9 cellular contexts compared by ENCODE assay signal in the genomic region with DNA sequence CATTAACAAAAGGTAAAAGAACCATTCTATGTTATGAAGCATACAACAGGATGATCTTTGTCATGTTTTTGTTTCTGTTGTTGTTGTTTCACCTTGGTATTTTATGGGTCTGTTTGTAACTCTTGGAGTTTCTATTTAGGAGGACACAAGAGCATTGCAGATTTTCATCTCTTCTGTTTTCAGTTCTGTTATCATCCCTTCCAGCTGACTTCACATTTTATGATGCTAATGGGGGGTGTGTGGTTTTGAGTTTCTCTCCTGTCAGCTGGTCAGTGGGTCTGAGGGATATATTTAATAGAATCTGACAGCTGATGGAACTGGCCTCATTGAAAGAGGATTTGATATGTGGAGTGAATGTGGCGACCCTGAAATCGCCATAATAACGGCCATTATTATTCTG.
"Had no signal": no experiment of that assay in that cellular context is flagged by ENCODE, and none has a peak within 500 bp of the region (broad histone marks: within the 10 kb centered on the region; RNA-seq: fewer than 3 reads in every experiment).

No MANE protein-coding gene starts in this region.

- FAIRE-seq: HepG2 had no signal

- H3K36me3 Mint-ChIP-seq: IgD-negative memory B cell had no signal

- H3K4me1 Mint-ChIP-seq: IgD-negative memory B cell had no signal

- H3K9me3 ChIP-seq: HAP-1 had no signal

- H3K36me3 ChIP-seq: HAP-1 had no signal

- DNase-seq: GM23248, GOT3, H7, KBM-7 had no signal

- H3K4me3 ChIP-seq: GM23248, HAP-1 had no signal

- H3K27ac ChIP-seq: GM23248, HL-60, KMS-11 had no signal

- H3K27ac Mint-ChIP-seq: IgD-negative memory B cell had no signal

- H3K4me3 Mint-ChIP-seq: IgD-negative memory B cell had no signal
